In the genomic region with DNA sequence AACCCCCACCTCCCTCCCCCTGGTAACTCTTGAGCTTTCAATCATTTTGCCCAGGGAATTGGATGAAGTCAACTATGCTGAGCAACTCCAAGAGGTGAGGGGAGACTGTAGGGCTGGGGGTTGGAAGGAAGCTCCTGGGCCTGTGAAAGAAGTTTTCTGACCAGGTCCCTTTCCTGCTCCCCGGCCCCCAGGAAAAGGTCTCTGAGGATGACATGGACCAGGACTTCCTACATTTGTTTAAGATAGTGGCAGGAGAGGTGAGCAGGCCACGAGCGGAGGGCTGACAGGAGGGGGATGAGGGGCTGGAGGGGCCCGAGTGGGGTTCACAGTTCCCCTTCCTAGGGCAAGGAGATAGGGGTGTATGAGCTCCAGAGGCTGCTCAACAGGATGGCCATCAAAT, we compare ENCODE assay signal across 33 cellular contexts. TPM values are rescaled to one million over a fixed set of nuclear protein-coding genes. Genes with fewer than 3 reads are reported as not detected.
"Had no signal": no experiment of that assay in that cellular context is flagged by ENCODE, and none has a peak within 500 bp of the region (broad histone marks: within the 10 kb centered on the region; RNA-seq: fewer than 3 reads in every experiment).

No MANE protein-coding gene starts in this region.

- ATAC-seq: activated T-cell treated with anti-CD3 and anti-CD28 coated beads, Interleukin-2, amount 50 U/mL, for 4 hours had no signal

- H3K4me3 Mint-ChIP-seq: activated B cell treated with CpG ODN at 0.5 μM for 24 hours; activated CD4-positive, alpha-beta memory T cell treated with anti-CD3 and anti-CD28 coated beads for 36 hours; activated naive CD4-positive, alpha-beta T cell treated with anti-CD3 and anti-CD28 coated beads for 36 hours; activated T-cell treated with anti-CD3 and anti-CD28 coated beads, Interleukin-2, amount 50 U/mL, for 4 hours; activated T-helper 1 cell treated with anti-CD3 and anti-CD28 coated beads, Interleukin-12 subunit alpha, Interleukin-12 subunit beta, Interleukin-2, Interleukin-4 antibody, amounts not matched to agents 30 ng/mL and 10 ng/mL and 1 ng/mL, durations not matched to agents 14 hours and 24 hours and 36 hours had no signal

- H3K9me3 Mint-ChIP-seq: activated B cell treated with CpG ODN at 0.5 μM for 24 hours; activated CD4-positive, alpha-beta memory T cell treated with anti-CD3 and anti-CD28 coated beads for 36 hours; activated naive CD4-positive, alpha-beta T cell treated with anti-CD3 and anti-CD28 coated beads for 36 hours; activated naive CD4-positive, alpha-beta T cell treated with anti-CD3 and anti-CD28 coated beads, Interleukin-2, amount 50 U/mL, for 72 hours; activated T-cell treated with anti-CD3 and anti-CD28 coated beads, Interleukin-2, amount 50 U/mL, for 4 hours; activated T-helper 1 cell treated with anti-CD3 and anti-CD28 coated beads, Interleukin-12 subunit alpha, Interleukin-12 subunit beta, Interleukin-2, Interleukin-4 antibody, amounts not matched to agents 30 ng/mL and 10 ng/mL and 1 ng/mL, durations not matched to agents 14 hours and 24 hours and 36 hours had no signal

- DNase-seq: activated B cell treated with CpG ODN at 0.5 μM for 24 hours; activated CD4-positive, alpha-beta memory T cell treated with anti-CD3 and anti-CD28 coated beads for 36 hours; activated CD4-positive, alpha-beta T cell treated with anti-CD3 and anti-CD28 coated beads for 4 hours; activated CD4-positive, alpha-beta T cell treated with anti-CD3 and anti-CD28 coated beads, Interleukin-2, amount 50 U/mL, for 1 hour; activated CD4-positive, CD25-positive, alpha-beta regulatory T cell treated with anti-CD3 and anti-CD28 coated beads, Interleukin-2, amount 50 U/mL, for 72 hours; activated CD8-positive, alpha-beta memory T cell treated with anti-CD3 and anti-CD28 coated beads, Interleukin-2, amount 50 U/mL, for 4 hours; activated gamma-delta T cell treated with Interleukin-2 at 50 U/mL for 16 hours; activated naive CD4-positive, alpha-beta T cell treated with anti-CD3 and anti-CD28 coated beads for 36 hours; activated T-cell treated with anti-CD3 and anti-CD28 coated beads for 4 hours; activated T-cell treated with anti-CD3 and anti-CD28 coated beads, Interleukin-2, amount 50 U/mL, for 4 hours; amniotic stem cell; brain microvascular endothelial cell; central memory CD4-positive, alpha-beta T cell; NCI-H1105; NCI-H1417 treated with DMSO at 0.1 percent for 48 hours; NCI-H1694; NCI-H1930; NCI-H2081 treated with DMSO at 0.1 percent for 48 hours; NCI-H226; NCI-H524 treated with DMSO at 0.1 percent for 48 hours; Peyer's patch; Right ventricle myocardium superior; RPMI8226; SW 1271; T-helper 1 cell; T-helper 2 cell; T-helper 9 cell had no signal

- H3K27me3 ChIP-seq: brain microvascular endothelial cell, Peyer's patch had no signal

- H3K27ac ChIP-seq: brain microvascular endothelial cell, Peyer's patch, VCaP had no signal

- H3K27ac Mint-ChIP-seq: activated B cell treated with CpG ODN at 0.5 μM for 24 hours; activated CD4-positive, alpha-beta memory T cell treated with anti-CD3 and anti-CD28 coated beads for 36 hours; activated naive CD4-positive, alpha-beta T cell treated with anti-CD3 and anti-CD28 coated beads for 36 hours; activated naive CD4-positive, alpha-beta T cell treated with anti-CD3 and anti-CD28 coated beads, Interleukin-2, amount 50 U/mL, for 72 hours; activated T-helper 1 cell treated with anti-CD3 and anti-CD28 coated beads, Interleukin-12 subunit alpha, Interleukin-12 subunit beta, Interleukin-2, Interleukin-4 antibody, amounts not matched to agents 30 ng/mL and 10 ng/mL and 1 ng/mL, durations not matched to agents 14 hours and 24 hours and 36 hours had no signal

- H3K36me3 ChIP-seq: brain microvascular endothelial cell, Peyer's patch had no signal

- H3K27me3 Mint-ChIP-seq: activated B cell treated with CpG ODN at 0.5 μM for 24 hours had no signal

- H3K4me3 ChIP-seq: Peyer's patch had no signal

- H3K36me3 Mint-ChIP-seq: activated CD4-positive, alpha-beta memory T cell treated with anti-CD3 and anti-CD28 coated beads for 36 hours; activated naive CD4-positive, alpha-beta T cell treated with anti-CD3 and anti-CD28 coated beads, Interleukin-2, amount 50 U/mL, for 72 hours had no signal

- H3K9me3 ChIP-seq: Peyer's patch had no signal

RNA-seq across cellular contexts. Expression of a gene that starts 21.8 kb away (rescaled TPM):
- total RNA-seq: activated B cell treated with CpG ODN at 0.5 μM for 24 hours; activated naive CD4-positive, alpha-beta T cell treated with anti-CD3 and anti-CD28 coated beads for 36 hours; activated T-helper 1 cell treated with anti-CD3 and anti-CD28 coated beads, Interleukin-12 subunit alpha, Interleukin-12 subunit beta, Interleukin-2, Interleukin-4 antibody, amounts not matched to agents 30 ng/mL and 10 ng/mL and 1 ng/mL, durations not matched to agents 14 hours and 24 hours and 36 hours; cerebellum; M059J; NCI-H460 had no signal

RNA-seq across cellular contexts. Expression of a gene that starts 36.3 kb away (rescaled TPM):
- total RNA-seq: activated B cell treated with CpG ODN at 0.5 μM for 24 hours; activated CD4-positive, alpha-beta memory T cell treated with anti-CD3 and anti-CD28 coated beads for 36 hours; activated naive CD4-positive, alpha-beta T cell treated with anti-CD3 and anti-CD28 coated beads for 36 hours; activated naive CD4-positive, alpha-beta T cell treated with anti-CD3 and anti-CD28 coated beads, Interleukin-2, amount 50 U/mL, for 72 hours; activated T-cell treated with anti-CD3 and anti-CD28 coated beads, Interleukin-2, amount 50 U/mL, for 4 hours; activated T-helper 1 cell treated with anti-CD3 and anti-CD28 coated beads, Interleukin-12 subunit alpha, Interleukin-12 subunit beta, Interleukin-2, Interleukin-4 antibody, amounts not matched to agents 30 ng/mL and 10 ng/mL and 1 ng/mL, durations not matched to agents 14 hours and 24 hours and 36 hours; cerebellum; M059J; NCI-H460; Peyer's patch had no signal
